Comparison of ENCODE assay signal across 11 cellular contexts in the genomic region with DNA sequence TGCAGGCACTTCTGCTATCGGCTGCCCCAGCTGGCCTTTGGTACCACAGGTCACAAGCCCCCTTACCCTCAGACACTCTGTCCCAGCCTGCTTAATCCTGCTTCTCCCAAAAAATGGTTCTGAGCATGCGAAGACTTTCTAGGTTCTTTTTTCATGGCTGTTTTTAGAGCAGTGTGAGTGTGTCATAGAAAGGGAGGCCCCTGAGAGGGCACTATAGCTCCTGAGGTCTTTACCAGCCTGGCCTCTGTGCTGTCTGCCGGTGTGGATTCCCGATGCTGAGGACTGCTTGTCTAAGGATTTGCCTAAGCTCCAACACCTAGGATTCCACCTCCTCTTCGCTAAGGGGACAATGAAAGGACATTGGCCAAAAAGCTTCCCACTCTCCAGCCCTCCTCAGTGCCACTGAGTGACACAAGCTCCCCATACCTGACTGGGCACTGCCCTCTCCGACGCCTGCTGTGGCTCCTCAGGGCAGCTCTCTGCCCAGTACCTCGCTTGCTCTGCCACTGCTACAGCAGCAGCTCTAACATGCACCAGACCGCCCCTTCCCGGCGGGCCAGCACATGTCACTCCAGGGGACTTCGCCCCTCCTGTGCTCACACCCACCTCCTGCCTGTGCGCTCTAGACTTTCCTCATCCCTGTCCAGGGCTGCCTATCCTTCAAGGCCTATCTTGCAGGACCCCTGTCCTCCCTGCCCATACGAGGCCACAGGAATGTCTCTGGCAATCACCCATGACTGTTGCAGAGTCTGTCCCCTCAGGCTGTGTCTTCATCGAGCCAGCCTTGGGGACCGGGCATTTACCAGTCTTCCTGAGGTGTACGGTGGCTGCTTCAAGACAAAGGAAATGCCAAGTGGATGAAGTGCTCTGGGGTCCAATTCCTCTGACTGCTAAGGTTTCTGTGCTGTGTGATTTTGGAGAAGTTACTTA. TPM values are rescaled to one million over a fixed set of nuclear protein-coding genes. Genes with fewer than 3 reads are reported as not detected.
A peak's percentile ranks its signal among the peaks of the same experiment; 100 is the strongest.
DNase-seq lines count a peak whose midpoint lies in the region; ATAC-seq, FAIRE-seq and TF ChIP-seq lines count a peak whose summit lies in the region.
"Had no signal": no experiment of that assay in that cellular context is flagged by ENCODE, and none has a peak within 500 bp of the region (broad histone marks: within the 10 kb centered on the region; RNA-seq: fewer than 3 reads in every experiment).

No MANE protein-coding gene starts in this region.

- H3K9me1 ChIP-seq in endothelial cell of umbilical vein (replicated peaks; ENCODE audit: control insufficient read depth, extremely low read depth, insufficient read depth, low read length), result no peaks in the 10 kb centered on the region

- peak; percentile 25 to 32 for ATAC-seq in upper lobe of left lung (ENCODE audit: low FRiP score in 2 of 2)

- dilution Hi-C loops in endothelial cell of umbilical vein (cut with MboI; ENCODE audit: extremely low pct_ligation_motif_present, low sequenced_read_pairs), result no loop called here

- H3K36me3 ChIP-seq in endothelial cell of umbilical vein (ENCODE audit: control insufficient read depth in 2 of 2, extremely low read depth in 1 of 2, insufficient read depth in 2 of 2, low read length in 2 of 2), result peaks cover 10 to 21% of the 10 kb centered on the region in 2 experiments
- H3K36me3 ChIP-seq in upper lobe of left lung, result peaks cover 6 to 79% (median 44%) of the 10 kb centered on the region in 4 donors

- H3K27ac ChIP-seq in endothelial cell of umbilical vein (ENCODE audit: insufficient read depth, low read depth, low read length) (no peak overlapping the region), upper lobe of left lung (peak overlapping the region in 1 of 4 donors; percentile 43)

- H3K4me3 Mint-ChIP-seq in activated naive CD4-positive, alpha-beta T cell treated with anti-CD3 and anti-CD28 coated beads, Interleukin-2, amount 10 ng/mL, durations not matched to agents 7 days and 5 days, result no peak overlapping the region
- no peak overlapping the region for H3K4me3 Mint-ChIP-seq in activated naive CD4-positive, alpha-beta T cell treated with anti-CD3 and anti-CD28 coated beads for 36 hours
- H3K4me3 Mint-ChIP-seq: natural killer cell had no signal

- H3K4me2 ChIP-seq in endothelial cell of umbilical vein (ENCODE audit: insufficient read depth, low read length), result peak overlapping the region; percentile 1

- intact Hi-C loops in activated naive CD4-positive, alpha-beta T cell treated with anti-CD3 and anti-CD28 coated beads for 36 hours (cut with micrococcal nuclease), result loop anchor here (1.0 to 2.0 kb wide), 2 partner anchors 21 to 48 kb away; a partner anchor contains a TSS
- intact Hi-C loops in endothelial cell of umbilical vein (cut with micrococcal nuclease), result loop anchor here (1.0 to 2.0 kb wide), 3 partner anchors 8 to 49 kb away; no protein-coding TSS in a partner anchor

- H3K4me3 ChIP-seq in endothelial cell of umbilical vein (replicated peaks in 1 of 3; ENCODE audit: insufficient read depth in 1 of 3, low read depth in 1 of 3, low read length in 3 of 3) (no peak overlapping the region), upper lobe of left lung (no peak overlapping the region)
- H3K4me3 ChIP-seq: Peyer's patch had no signal

- TF ChIP-seq POLR2A in endothelial cell of umbilical vein (IDR thresholded peaks at IDR 0.05; ENCODE audit: low read depth, low read length), result no peak
- no peak for TF ChIP-seq POLR2A in upper lobe of left lung (IDR thresholded peaks at IDR 0.05)

- peaks cover 12% of the 10 kb centered on the region for H3K79me2 ChIP-seq in endothelial cell of umbilical vein (ENCODE audit: control insufficient read depth, insufficient read depth, low read length)

- no peaks in the 10 kb centered on the region for H3K9me3 Mint-ChIP-seq in activated naive CD4-positive, alpha-beta T cell treated with anti-CD3 and anti-CD28 coated beads, Interleukin-2, amount 10 ng/mL, durations not matched to agents 7 days and 5 days
- no peaks in the 10 kb centered on the region for H3K9me3 Mint-ChIP-seq in activated naive CD4-positive, alpha-beta T cell treated with anti-CD3 and anti-CD28 coated beads for 36 hours
- H3K9me3 Mint-ChIP-seq: natural killer cell had no signal

- H3K4me1 Mint-ChIP-seq in activated naive CD4-positive, alpha-beta T cell treated with anti-CD3 and anti-CD28 coated beads, Interleukin-2, amount 10 ng/mL, durations not matched to agents 7 days and 5 days, result peaks cover 77% of the 10 kb centered on the region
- peaks cover 62% of the 10 kb centered on the region for H3K4me1 Mint-ChIP-seq in activated naive CD4-positive, alpha-beta T cell treated with anti-CD3 and anti-CD28 coated beads for 36 hours (ENCODE audit: low read depth)

- H3K27me3 Mint-ChIP-seq in activated naive CD4-positive, alpha-beta T cell treated with anti-CD3 and anti-CD28 coated beads, Interleukin-2, amount 10 ng/mL, durations not matched to agents 7 days and 5 days, result no peaks in the 10 kb centered on the region
- no peaks in the 10 kb centered on the region for H3K27me3 Mint-ChIP-seq in activated naive CD4-positive, alpha-beta T cell treated with anti-CD3 and anti-CD28 coated beads for 36 hours (ENCODE audit: low read depth)

- H3K27ac Mint-ChIP-seq in activated naive CD4-positive, alpha-beta T cell treated with anti-CD3 and anti-CD28 coated beads, Interleukin-2, amount 10 ng/mL, durations not matched to agents 7 days and 5 days, result peak overlapping the region; percentile 81
- H3K27ac Mint-ChIP-seq in activated naive CD4-positive, alpha-beta T cell treated with anti-CD3 and anti-CD28 coated beads for 36 hours, result no peak overlapping the region

- CTCF ChIA-PET in activated naive CD4-positive, alpha-beta T cell treated with anti-CD3 and anti-CD28 coated beads, Interleukin-2, amount 10 ng/mL, durations not matched to agents 7 days and 5 days (lab: Charles Lee), result interaction anchor here (0.6 to 2.0 kb wide), 3 partner anchors 17 to 58 kb away, joined by 3 to 13 read pairs (median 4); no protein-coding TSS in a partner anchor
- CTCF ChIA-PET in activated naive CD4-positive, alpha-beta T cell treated with anti-CD3 and anti-CD28 coated beads for 36 hours (lab: Charles Lee), result no interaction called here
- CTCF ChIA-PET in endothelial cell of umbilical vein (lab: Charles Lee), result interaction anchor here (0.7 to 4.7 kb wide), 3 partner anchors 9 to 47 kb away, joined by 3 to 33 read pairs (median 4); no protein-coding TSS in a partner anchor

- H3K4me1 ChIP-seq in endothelial cell of umbilical vein (ENCODE audit: control insufficient read depth, extremely low read depth, insufficient read depth, low read length) (peaks cover 21% of the 10 kb centered on the region), upper lobe of left lung (peaks cover 7 to 36% (median 27%) of the 10 kb centered on the region in 4 donors)

- no peak for TF ChIP-seq EP300 in upper lobe of left lung (IDR thresholded peaks at IDR 0.05)

- BruUV-seq in endothelial cell of umbilical vein (replicated peaks; lab: Mats Ljungman, UMichigan), result no TSS peak

- H3K9me3 ChIP-seq in endothelial cell of umbilical vein (replicated peaks; ENCODE audit: control insufficient read depth, insufficient read depth, low read length), result no peaks in the 10 kb centered on the region
- H3K9me3 ChIP-seq in upper lobe of left lung, result no peaks in the 10 kb centered on the region
- H3K9me3 ChIP-seq: Peyer's patch had no signal

- no peak for DNase-seq in activated naive CD4-positive, alpha-beta T cell treated with anti-CD3 and anti-CD28 coated beads, Interleukin-2, amount 10 ng/mL, durations not matched to agents 7 days and 5 days
- DNase-seq in activated naive CD4-positive, alpha-beta T cell treated with anti-CD3 and anti-CD28 coated beads for 36 hours, result no peak
- peak; percentile 25 to 28 for DNase-seq in Kasumi-1 (lab: John Stamatoyannopoulos, UW)
- no peak for DNase-seq in endothelial cell of umbilical vein (ENCODE audit: low read depth, low spot score)
- DNase-seq in upper lobe of left lung, result peak in 1 of 2 donors; percentile 39
- DNase-seq in GM13976 (ENCODE audit: low spot score), result no peak
- DNase-seq in GM10266 (ENCODE audit: extremely low spot score), result no peak
- no peak for DNase-seq in NCI-H2227 (lab: John Stamatoyannopoulos, UW; ENCODE audit: unreplicated experiment)
- DNase-seq: natural killer cell, NCI-H187 treated with DMSO at 0.1 percent for 48 hours, Peyer's patch had no signal

- in situ Hi-C loops in GM13976 (cut with MboI; ENCODE audit: low sequenced_read_pairs, unreplicated experiment), result no loop called here

- FAIRE-seq in endothelial cell of umbilical vein (lab: Jason Lieb, UNC), result peak; percentile 21

- H2AFZ ChIP-seq in endothelial cell of umbilical vein (ENCODE audit: low read depth, low read length), result no peak overlapping the region

- TF ChIP-seq CTCF in endothelial cell of umbilical vein (IDR thresholded peaks at IDR 0.05; ENCODE audit: extremely low read depth in 1 of 2, insufficient read depth in 1 of 2, low read depth in 1 of 2, low read length in 2 of 2), result no peak
- TF ChIP-seq CTCF in upper lobe of left lung (IDR thresholded peaks at IDR 0.05), result no peak
- TF ChIP-seq CTCF in GM13976 (IDR thresholded peaks at IDR 0.05; ENCODE audit: borderline replicate concordance, control extremely low read depth, extremely low read depth, insufficient read depth, missing control alignments), result no peak
- no peak for TF ChIP-seq CTCF in GM10266 (IDR thresholded peaks at IDR 0.05; ENCODE audit: control insufficient read depth, insufficient read depth, low read depth, missing control alignments)

- POLR2A ChIA-PET in endothelial cell of umbilical vein (lab: Charles Lee), result no interaction called here

- peaks cover 82% of the 10 kb centered on the region for H3K36me3 Mint-ChIP-seq in activated naive CD4-positive, alpha-beta T cell treated with anti-CD3 and anti-CD28 coated beads, Interleukin-2, amount 10 ng/mL, durations not matched to agents 7 days and 5 days
- peaks cover 68% of the 10 kb centered on the region for H3K36me3 Mint-ChIP-seq in activated naive CD4-positive, alpha-beta T cell treated with anti-CD3 and anti-CD28 coated beads for 36 hours (ENCODE audit: low read depth)

- no peaks in the 10 kb centered on the region for H3K27me3 ChIP-seq in endothelial cell of umbilical vein (ENCODE audit: control insufficient read depth in 2 of 2, insufficient read depth in 2 of 2, low read length in 2 of 2)
- H3K27me3 ChIP-seq in upper lobe of left lung, result no peaks in the 10 kb centered on the region
- H3K27me3 ChIP-seq: Peyer's patch had no signal

- H3K9ac ChIP-seq in endothelial cell of umbilical vein (replicated peaks; ENCODE audit: extremely low read depth, insufficient read depth, low read length), result no peak overlapping the region

- WGBS in upper lobe of left lung, 2 donors, result 70 to 71% methylated on average over 13 to 17 of the region's 17 CpGs

- peaks cover 11% of the 10 kb centered on the region for H4K20me1 ChIP-seq in endothelial cell of umbilical vein (replicated peaks; ENCODE audit: control insufficient read depth, extremely low read depth, insufficient read depth, low read length)

RNA-seq across cellular contexts. Expression of a gene that starts 21.0 kb away (rescaled TPM):
- 100 to 1,000 TPM; 153 TPM for total RNA-seq in activated naive CD4-positive, alpha-beta T cell treated with anti-CD3 and anti-CD28 coated beads for 36 hours
- total RNA-seq in endothelial cell of umbilical vein, result 142 and 147 TPM in 2 replicates
- polyA plus RNA-seq in endothelial cell of umbilical vein, result 74.1 and 89.3 TPM in 2 replicates
- polyA plus RNA-seq in endothelial cell of umbilical vein (2011; cell fraction: cytosol; rRNA removed), result 91.8 and 107 TPM in 2 replicates
- 336 and 348 TPM in 2 replicates for polyA plus RNA-seq in endothelial cell of umbilical vein (2011; cell fraction: nucleus; rRNA removed)
- polyA plus RNA-seq in endothelial cell of umbilical vein (2012), result 85.0 and 114 TPM in 2 replicates
- polyA minus RNA-seq in endothelial cell of umbilical vein, result 107 and 109 TPM in 2 replicates
- polyA minus RNA-seq in endothelial cell of umbilical vein (2011; cell fraction: cytosol; rRNA and poly(A)+ RNA removed), result 65.6 TPM
- 158 and 178 TPM in 2 replicates for polyA minus RNA-seq in endothelial cell of umbilical vein (2011; cell fraction: nucleus; rRNA and poly(A)+ RNA removed)
- total RNA-seq in upper lobe of left lung, result 100 to 1,000 TPM; 232 to 690 (median 355) TPM

Comparison
In these comparisons a context has a peak if more than half of its experiments do, and no peak if none do; other contexts are left out.
1. DNase-seq: peak in Kasumi-1 (2 of 2); none in activated naive CD4-positive, alpha-beta T cell treated with anti-CD3 and anti-CD28 coated beads, Interleukin-2, amount 10 ng/mL, durations not matched to agents 7 days and 5 days (single experiment), activated naive CD4-positive, alpha-beta T cell treated with anti-CD3 and anti-CD28 coated beads for 36 hours (single experiment), endothelial cell of umbilical vein (single experiment), GM13976 (single experiment), GM10266 (single experiment) and NCI-H2227 (single experiment).